Comparison of ENCODE assay signal across 31 cellular contexts in genomic region chr12:74790958-74791357, GRCh38.
"Had no signal": no experiment of that assay in that cellular context is flagged by ENCODE, and none has a peak within 500 bp of the region (broad histone marks: within the 10 kb centered on the region; RNA-seq: fewer than 3 reads in every experiment).

No MANE protein-coding gene starts in this region.

- H3K27ac Mint-ChIP-seq: activated naive CD8-positive, alpha-beta T cell treated with anti-CD3 and anti-CD28 coated beads, Interleukin-2, amount 50 U/mL, for 24 hours; effector memory CD8-positive, alpha-beta T cell; natural killer cell treated with Interleukin-12 subunit alpha and Interleukin-12 subunit beta and Interleukin-15 and Interleukin-18, amount 100 ng/mL, for 72 hours; T-cell had no signal

- H3K9me3 ChIP-seq: heart right ventricle, lower lobe of right lung, pancreas, right atrium auricular region, spleen, thoracic aorta had no signal

- H3K27ac ChIP-seq: heart right ventricle, left lung, lower lobe of right lung, pancreas, right atrium auricular region, spleen, thoracic aorta, VCaP had no signal

- H3K4me1 Mint-ChIP-seq: T-cell had no signal

- DNase-seq: activated CD4-positive, alpha-beta T cell treated with anti-CD3 and anti-CD28 coated beads for 48 hours; activated CD4-positive, alpha-beta T cell treated with anti-CD3 and anti-CD28 coated beads, Interleukin-2, amount 50 U/mL, for 48 hours; activated CD8-positive, alpha-beta memory T cell treated with anti-CD3 and anti-CD28 coated beads, Interleukin-2, amount 50 U/mL, for 4 hours; activated gamma-delta T cell; activated naive CD4-positive, alpha-beta T cell treated with anti-CD3 and anti-CD28 coated beads, Interleukin-2, amount 50 U/mL, for 16 hours; activated naive CD8-positive, alpha-beta T cell treated with anti-CD3 and anti-CD28 coated beads, Interleukin-2, amount 50 U/mL, for 24 hours; activated T-cell treated with anti-CD3 and anti-CD28 coated beads, Interleukin-2, amount 50 U/mL, for 1 hour; amygdala; caudate nucleus; cortex of kidney; effector memory CD8-positive, alpha-beta T cell; foreskin fibroblast; heart right ventricle; kidney glomerular epithelial cell; left lung; lower lobe of right lung; mesenchymal stem cell; nucleus accumbens; pancreas; spleen; stimulated activated CD4-positive, alpha-beta T cell treated with anti-CD3 and anti-CD28 coated beads, Interleukin-2, amount 100 ng/mL, for 48 hours; stimulated activated naive CD4-positive, alpha-beta T cell treated with Interleukin-2 at 50 U/mL for 16 hours; T-cell; trophoblast cell had no signal

- H3K27me3 ChIP-seq: heart right ventricle, left lung, pancreas, right atrium auricular region, spleen had no signal

- H3K4me1 ChIP-seq: heart right ventricle, left lung, lower lobe of right lung, pancreas, right atrium auricular region, spleen had no signal

- H3K9me3 Mint-ChIP-seq: activated naive CD8-positive, alpha-beta T cell treated with anti-CD3 and anti-CD28 coated beads, Interleukin-2, amount 50 U/mL, for 24 hours had no signal

- H3K4me3 ChIP-seq: heart right ventricle, left lung, lower lobe of right lung, pancreas, right atrium auricular region, spleen, thoracic aorta had no signal

- ATAC-seq: activated CD4-positive, CD25-positive, alpha-beta regulatory T cell treated with anti-CD3 and anti-CD28 coated beads, Interleukin-2, amount 50 U/mL, for 24 hours; activated naive CD8-positive, alpha-beta T cell treated with anti-CD3 and anti-CD28 coated beads, Interleukin-2, amount 50 U/mL, for 24 hours; effector memory CD8-positive, alpha-beta T cell; heart right ventricle; left lung; lower lobe of right lung; natural killer cell treated with Interleukin-12 subunit alpha and Interleukin-12 subunit beta and Interleukin-15 and Interleukin-18, amount 100 ng/mL, for 72 hours; pancreas; T-cell had no signal

- H3K4me3 Mint-ChIP-seq: activated naive CD8-positive, alpha-beta T cell treated with anti-CD3 and anti-CD28 coated beads, Interleukin-2, amount 50 U/mL, for 24 hours; effector memory CD8-positive, alpha-beta T cell; natural killer cell treated with Interleukin-12 subunit alpha and Interleukin-12 subunit beta and Interleukin-15 and Interleukin-18, amount 100 ng/mL, for 72 hours; T-cell had no signal

- FAIRE-seq: endothelial cell of umbilical vein, pancreas, urothelium cell line had no signal

- H3K27me3 Mint-ChIP-seq: activated naive CD8-positive, alpha-beta T cell treated with anti-CD3 and anti-CD28 coated beads, Interleukin-2, amount 50 U/mL, for 24 hours; effector memory CD8-positive, alpha-beta T cell; natural killer cell treated with Interleukin-12 subunit alpha and Interleukin-12 subunit beta and Interleukin-15 and Interleukin-18, amount 100 ng/mL, for 72 hours had no signal

- H3K36me3 ChIP-seq: heart right ventricle, left lung, lower lobe of right lung, pancreas, right atrium auricular region, spleen, thoracic aorta had no signal

- H3K36me3 Mint-ChIP-seq: natural killer cell treated with Interleukin-12 subunit alpha and Interleukin-12 subunit beta and Interleukin-15 and Interleukin-18, amount 100 ng/mL, for 72 hours; T-cell had no signal
